ENCODE assay signal across 6 cellular contexts in genomic region chr7:158185653-158186052, GRCh38.
"Had no signal": no experiment of that assay in that cellular context is flagged by ENCODE, and none has a peak within 500 bp of the region (broad histone marks: within the 10 kb centered on the region; RNA-seq: fewer than 3 reads in every experiment).

No MANE protein-coding gene starts in this region.

- H3K4me2 ChIP-seq: GM23338 had no signal

- DNase-seq: H9, HCEC 1CT, HFFc6, IMR-90 had no signal

- H2AFZ ChIP-seq: GM23338 had no signal

- ATAC-seq: GM23338, K562 had no signal

- H3K4me3 ChIP-seq: GM23338, K562 had no signal
